Comparison of ENCODE assay signal across 21 cellular contexts in genomic region chr6:32168807-32169206, GRCh38. TPM values are rescaled to one million over a fixed set of nuclear protein-coding genes. Genes with fewer than 3 reads are reported as not detected.
DNase-seq lines count a peak whose midpoint lies in the region; ATAC-seq, FAIRE-seq and TF ChIP-seq lines count a peak whose summit lies in the region.
"Had no signal": no experiment of that assay in that cellular context is flagged by ENCODE, and none has a peak within 500 bp of the region (broad histone marks: within the 10 kb centered on the region; RNA-seq: fewer than 3 reads in every experiment).

No MANE protein-coding gene starts in this region.

- H3K4me3 ChIP-seq in CD8-positive, alpha-beta memory T cell (ENCODE audit: low read length) = no peak overlapping the region
- H3K4me3 ChIP-seq in IMR-90 (ENCODE audit: insufficient read depth, low read depth, low read length) (no peak overlapping the region), endothelial cell of umbilical vein (replicated peaks in 1 of 3; ENCODE audit: insufficient read depth in 1 of 3, low read depth in 1 of 3, low read length in 3 of 3) (no peak overlapping the region), neural progenitor cell (no peak overlapping the region)
- H3K4me3 ChIP-seq: right atrium auricular region, SK-N-MC had no signal

- no peak overlapping the region for H3K4me3 Mint-ChIP-seq in CD8-positive, alpha-beta memory T cell
- H3K4me3 Mint-ChIP-seq in neural progenitor cell = no peak overlapping the region

- no peak overlapping the region for H2BK5ac ChIP-seq in IMR-90 (ENCODE audit: low read depth, low read length, poor library complexity, severe bottlenecking)

- TF ChIP-seq POLR2A in IMR-90 (IDR thresholded peaks at IDR 0.05; ENCODE audit: low read depth, low read length) = no peak
- no peak for TF ChIP-seq POLR2A in endothelial cell of umbilical vein (IDR thresholded peaks at IDR 0.05; ENCODE audit: low read depth, low read length)

- H2AFZ ChIP-seq in IMR-90 (replicated peaks; ENCODE audit: low read length, poor library complexity) (no peak overlapping the region), endothelial cell of umbilical vein (ENCODE audit: low read depth, low read length) (no peak overlapping the region), neural progenitor cell (replicated peaks) (no peak overlapping the region)

- no peak overlapping the region for H4K8ac ChIP-seq in IMR-90 (ENCODE audit: low read depth in 2 of 2, low read length in 2 of 2)

- H4K91ac ChIP-seq in IMR-90 (ENCODE audit: insufficient read depth, low read depth, low read length) = no peak overlapping the region

- peaks cover 9 to 22% (median 19%) of the 10 kb centered on the region in 3 donors for H3K4me1 Mint-ChIP-seq in CD8-positive, alpha-beta memory T cell
- peaks cover 14% of the 10 kb centered on the region for H3K4me1 Mint-ChIP-seq in neural progenitor cell

- H3K9ac ChIP-seq in IMR-90 (ENCODE audit: low read depth, low read length) = no peak overlapping the region
- H3K9ac ChIP-seq in endothelial cell of umbilical vein (replicated peaks; ENCODE audit: extremely low read depth, insufficient read depth, low read length) = no peak overlapping the region
- no peak overlapping the region for H3K9ac ChIP-seq in neural progenitor cell
- H3K9ac ChIP-seq: KMS-11 had no signal

- peaks cover 13% of the 10 kb centered on the region for H3K4me1 ChIP-seq in CD8-positive, alpha-beta memory T cell (ENCODE audit: insufficient read depth, low read length)
- H3K4me1 ChIP-seq in IMR-90 (ENCODE audit: control insufficient read depth, insufficient read depth, low read length) (peaks cover 3% of the 10 kb centered on the region), endothelial cell of umbilical vein (ENCODE audit: control insufficient read depth, extremely low read depth, insufficient read depth, low read length) (no peaks in the 10 kb centered on the region), neural progenitor cell (peaks cover 24% of the 10 kb centered on the region)
- H3K4me1 ChIP-seq: right atrium auricular region had no signal

- H3K36me3 ChIP-seq in CD8-positive, alpha-beta memory T cell (ENCODE audit: insufficient read depth, low read length) = peaks cover 16% of the 10 kb centered on the region
- H3K36me3 ChIP-seq in IMR-90 (ENCODE audit: control insufficient read depth, insufficient read depth, low read length) (peaks cover 54% of the 10 kb centered on the region), endothelial cell of umbilical vein (ENCODE audit: control insufficient read depth in 2 of 2, extremely low read depth in 1 of 2, insufficient read depth in 2 of 2, low read length in 2 of 2) (peaks cover 7 to 21% of the 10 kb centered on the region in 2 experiments), neural progenitor cell (no peaks in the 10 kb centered on the region)

- in situ Hi-C loops in IMR-90 (cut with MboI; ENCODE audit: low sequenced_read_pairs) = no loop called here

- no peak overlapping the region for H3K23ac ChIP-seq in IMR-90 (ENCODE audit: low read depth, low read length)

- H3K56ac ChIP-seq in IMR-90 (ENCODE audit: extremely low read depth, insufficient read depth, low read length) = no peak overlapping the region

- TF ChIP-seq CTCF in IMR-90 (conservative IDR thresholded peaks at IDR 0.05; ENCODE audit: low read depth, low read length) (no peak), endothelial cell of umbilical vein (IDR thresholded peaks at IDR 0.05; ENCODE audit: extremely low read depth in 1 of 2, insufficient read depth in 1 of 2, low read depth in 1 of 2, low read length in 2 of 2) (no peak), neural progenitor cell (IDR thresholded peaks at IDR 0.05) (no peak)

- H3K4me2 ChIP-seq in IMR-90 (ENCODE audit: low read depth, low read length) (no peak overlapping the region), endothelial cell of umbilical vein (ENCODE audit: insufficient read depth, low read length) (no peak overlapping the region), neural progenitor cell (no peak overlapping the region)
- H3K4me2 ChIP-seq: KMS-11 had no signal

- no peak overlapping the region for H2BK120ac ChIP-seq in IMR-90 (ENCODE audit: low read depth, low read length)

- H3K27ac ChIP-seq in CD8-positive, alpha-beta memory T cell (ENCODE audit: low read depth, low read length) = peak overlapping the region; percentile 62
- H3K27ac ChIP-seq in IMR-90 (ENCODE audit: insufficient read depth, low read length) (no peak overlapping the region), endothelial cell of umbilical vein (ENCODE audit: insufficient read depth, low read depth, low read length) (no peak overlapping the region), neural progenitor cell (peak overlapping the region; percentile 47)
- H3K27ac ChIP-seq: KMS-11, right atrium auricular region had no signal

- no peak overlapping the region for H3K18ac ChIP-seq in IMR-90 (ENCODE audit: low read depth, low read length)

- H3K79me1 ChIP-seq in IMR-90 (ENCODE audit: low read depth in 1 of 2, low read length in 2 of 2) = peaks cover 13 to 36% of the 10 kb centered on the region in 2 experiments; a peak in 3 of 4 replicates

- no peaks in the 10 kb centered on the region for H3K27me3 Mint-ChIP-seq in CD8-positive, alpha-beta memory T cell
- peaks cover 2% of the 10 kb centered on the region for H3K27me3 Mint-ChIP-seq in neural progenitor cell (ENCODE audit: insufficient read depth, low read depth)

- no peak overlapping the region for H3K14ac ChIP-seq in IMR-90 (replicated peaks; ENCODE audit: low read depth, low read length)

- H2AK9ac ChIP-seq in IMR-90 (replicated peaks; ENCODE audit: low read depth, low read length, poor library complexity) = no peak overlapping the region

- H2BK20ac ChIP-seq in IMR-90 (ENCODE audit: low read depth, low read length) = no peak overlapping the region

- no peak overlapping the region for H3K4ac ChIP-seq in IMR-90 (ENCODE audit: low read depth, low read length)

- peaks cover 46% of the 10 kb centered on the region for H3F3A ChIP-seq in neural progenitor cell (ENCODE audit: low read depth)

- BruUV-seq in IMR-90 (replicated peaks; lab: Mats Ljungman, UMichigan) (no TSS peak), endothelial cell of umbilical vein (replicated peaks; lab: Mats Ljungman, UMichigan) (TSS peak; percentile 66)

- CTCF ChIA-PET in CD8-positive, alpha-beta memory T cell (lab: Charles Lee) = no interaction called here
- CTCF ChIA-PET in IMR-90 (lab: Yijun Ruan, JAX) = no interaction called here
- CTCF ChIA-PET in endothelial cell of umbilical vein (lab: Charles Lee) = interaction anchor here (0.9 kb wide), 1 partner anchor 14 kb away, joined by 3 read pairs; no protein-coding TSS in a partner anchor

- no peaks in the 10 kb centered on the region for H3K27me3 ChIP-seq in CD8-positive, alpha-beta memory T cell (ENCODE audit: insufficient read depth, low read length, poor library complexity, severe bottlenecking)
- H3K27me3 ChIP-seq in IMR-90 (ENCODE audit: control insufficient read depth, insufficient read depth, low read length) (no peaks in the 10 kb centered on the region), endothelial cell of umbilical vein (ENCODE audit: control insufficient read depth in 2 of 2, insufficient read depth in 2 of 2, low read length in 2 of 2) (no peaks in the 10 kb centered on the region), neural progenitor cell (no peaks in the 10 kb centered on the region)
- H3K27me3 ChIP-seq: right atrium auricular region had no signal

- intact Hi-C loops in IMR-90 (cut with micrococcal nuclease) (no loop called here), endothelial cell of umbilical vein (cut with micrococcal nuclease) (no loop called here)

- DNase-seq in CD8-positive, alpha-beta memory T cell = no peak
- DNase-seq in IMR-90 = peak; percentile 12
- DNase-seq in endothelial cell of umbilical vein (ENCODE audit: low read depth, low spot score) = no peak
- no peak for DNase-seq in neural progenitor cell (ENCODE audit: low spot score)
- DNase-seq in HPDE6-E6E7 (ENCODE audit: extremely low spot score) = no peak
- DNase-seq: activated CD4-positive, alpha-beta T cell treated with anti-CD3 and anti-CD28 coated beads for 4 hours; activated effector memory CD4-positive, alpha-beta T cell treated with anti-CD3 and anti-CD28 coated beads, Interleukin-2, amount 50 U/mL, for 16 hours; caudate nucleus; effector CD4-positive, alpha-beta T cell; mesendoderm; NCI-H1092; NCI-H526 treated with DMSO at 0.1 percent for 48 hours had no signal

- no peaks in the 10 kb centered on the region for H3K9me3 ChIP-seq in CD8-positive, alpha-beta memory T cell (ENCODE audit: low read length)
- H3K9me3 ChIP-seq in IMR-90 (ENCODE audit: control insufficient read depth, insufficient read depth, low read length) = no peaks in the 10 kb centered on the region
- H3K9me3 ChIP-seq in endothelial cell of umbilical vein (replicated peaks; ENCODE audit: control insufficient read depth, insufficient read depth, low read length) = no peaks in the 10 kb centered on the region
- H3K9me3 ChIP-seq in neural progenitor cell (ENCODE audit: low read depth) = no peaks in the 10 kb centered on the region
- H3K9me3 ChIP-seq: right atrium auricular region had no signal

- no peak overlapping the region for H4K5ac ChIP-seq in IMR-90 (ENCODE audit: low read depth, low read length)

- no peaks in the 10 kb centered on the region for H3K9me3 Mint-ChIP-seq in CD8-positive, alpha-beta memory T cell
- H3K9me3 Mint-ChIP-seq in neural progenitor cell = no peaks in the 10 kb centered on the region

- H2AK5ac ChIP-seq in IMR-90 (ENCODE audit: low read depth, low read length) = no peak overlapping the region

- H3K36me3 Mint-ChIP-seq in CD8-positive, alpha-beta memory T cell = peaks cover 0 to 59% (median 14%) of the 10 kb centered on the region in 3 donors
- peaks cover 36% of the 10 kb centered on the region for H3K36me3 Mint-ChIP-seq in neural progenitor cell

- WGBS in IMR-90 (ENCODE audit: extremely low coverage in 2 of 2, insufficient read length in 1 of 2), 2 experiments = no CpG with 5 or more reads among the region's 3 CpGs

- no peak overlapping the region for H2BK15ac ChIP-seq in IMR-90 (ENCODE audit: low read depth, low read length)

- dilution Hi-C loops in IMR-90 (cut with HindIII; ENCODE audit: low sequenced_read_pairs, unreplicated experiment) (no loop called here), endothelial cell of umbilical vein (cut with MboI; ENCODE audit: extremely low pct_ligation_motif_present, low sequenced_read_pairs) (no loop called here)

- ATAC-seq in IMR-90 (ENCODE audit: low read depth) (peak; percentile 49), GM21529 (IDR thresholded peaks at IDR 0.05; ENCODE audit: unreplicated experiment) (no peak), HG03108 (IDR thresholded peaks at IDR 0.05; ENCODE audit: unreplicated experiment) (no peak), HG02870 (IDR thresholded peaks at IDR 0.05; ENCODE audit: unreplicated experiment) (no peak)

- no peak for TF ChIP-seq RAD21 in IMR-90 (IDR thresholded peaks at IDR 0.05; ENCODE audit: low read length)

- FAIRE-seq in endothelial cell of umbilical vein (lab: Jason Lieb, UNC) = no peak
- FAIRE-seq: H1, kidney, urothelium cell line had no signal

- POLR2A ChIA-PET in CD8-positive, alpha-beta memory T cell (lab: Charles Lee) = no interaction called here
- POLR2A ChIA-PET in IMR-90 (lab: Charles Lee; ENCODE audit: unreplicated experiment) = no interaction called here
- POLR2A ChIA-PET in endothelial cell of umbilical vein (lab: Charles Lee) = no interaction called here

- H3K9me1 ChIP-seq in IMR-90 (ENCODE audit: insufficient read depth, low read length) (peaks cover 21% of the 10 kb centered on the region), endothelial cell of umbilical vein (replicated peaks; ENCODE audit: control insufficient read depth, extremely low read depth, insufficient read depth, low read length) (no peaks in the 10 kb centered on the region)

- H4K20me1 ChIP-seq in IMR-90 (ENCODE audit: insufficient read depth, low read length) (no peaks in the 10 kb centered on the region), endothelial cell of umbilical vein (replicated peaks; ENCODE audit: control insufficient read depth, extremely low read depth, insufficient read depth, low read length) (no peaks in the 10 kb centered on the region), neural progenitor cell (ENCODE audit: low read depth) (peaks cover 20% of the 10 kb centered on the region)

- peak overlapping the region in 1 of 8 donors; percentile 57 for H3K27ac Mint-ChIP-seq in CD8-positive, alpha-beta memory T cell
- no peak overlapping the region for H3K27ac Mint-ChIP-seq in neural progenitor cell

- H3K79me2 ChIP-seq in endothelial cell of umbilical vein (ENCODE audit: control insufficient read depth, insufficient read depth, low read length) = no peaks in the 10 kb centered on the region
- H3K79me2 ChIP-seq in neural progenitor cell (ENCODE audit: low read depth) = peaks cover 23% of the 10 kb centered on the region

RNA-seq across cellular contexts. Expression of gene EGFL8, which starts 4.4 kb away (rescaled TPM):
- 1 to 10 TPM; 8.3 to 9.5 TPM for total RNA-seq in CD8-positive, alpha-beta memory T cell
- polyA plus RNA-seq in CD8-positive, alpha-beta memory T cell = not detected
- total RNA-seq in IMR-90 (2012; rRNA removed) (0.18 and 0.28 TPM in 2 replicates), endothelial cell of umbilical vein (12.6 and 13.6 TPM in 2 replicates), neural progenitor cell (ENCODE audit: low replicate concordance) (3.8 and 16.1 TPM in 2 replicates)
- polyA plus RNA-seq in IMR-90 (2012; rRNA removed) (4.7 and 5.7 TPM in 2 replicates), endothelial cell of umbilical vein (9.0 and 9.8 TPM in 2 replicates)
- 0.71 and 1.8 TPM in 2 replicates for polyA plus RNA-seq in IMR-90 (2012; cell fraction: cytosol; rRNA removed)
- polyA plus RNA-seq in IMR-90 (2012; cell fraction: nucleus; rRNA removed; ENCODE audit: low replicate concordance) = 69.1 and 72.4 TPM in 2 replicates
- 1.9 and 2.7 TPM in 2 replicates for polyA plus RNA-seq in endothelial cell of umbilical vein (2011; cell fraction: cytosol; rRNA removed)
- 43.1 and 59.9 TPM in 2 replicates for polyA plus RNA-seq in endothelial cell of umbilical vein (2011; cell fraction: nucleus; rRNA removed)
- 5.2 and 6.2 TPM in 2 replicates for polyA plus RNA-seq in endothelial cell of umbilical vein (2012)
- polyA minus RNA-seq in endothelial cell of umbilical vein = 0.96 and 3.0 TPM in 2 replicates
- 1.7 TPM for polyA minus RNA-seq in endothelial cell of umbilical vein (2011; cell fraction: cytosol; rRNA and poly(A)+ RNA removed)
- polyA minus RNA-seq in endothelial cell of umbilical vein (2011; cell fraction: nucleus; rRNA and poly(A)+ RNA removed) = 3.9 and 4.4 TPM in 2 replicates

RNA-seq across cellular contexts. Expression of gene AGPAT1, which starts 7.1 kb away (rescaled TPM):
- 10 to 100 TPM; 42.5 to 42.6 TPM for total RNA-seq in CD8-positive, alpha-beta memory T cell
- polyA plus RNA-seq in CD8-positive, alpha-beta memory T cell = 23.5 TPM
- total RNA-seq in IMR-90 (2012; rRNA removed) = 27.2 TPM in 2 replicates
- 116 and 126 TPM in 2 replicates for polyA plus RNA-seq in IMR-90 (2012; rRNA removed)
- 104 and 146 TPM in 2 replicates for polyA plus RNA-seq in IMR-90 (2012; cell fraction: cytosol; rRNA removed)
- 76.1 and 123 TPM in 2 replicates for polyA plus RNA-seq in IMR-90 (2012; cell fraction: nucleus; rRNA removed; ENCODE audit: low replicate concordance)
- total RNA-seq in endothelial cell of umbilical vein = 38.4 and 45.1 TPM in 2 replicates
- 132 and 151 TPM in 2 replicates for polyA plus RNA-seq in endothelial cell of umbilical vein
- 82.0 and 86.7 TPM in 2 replicates for polyA plus RNA-seq in endothelial cell of umbilical vein (2011; cell fraction: cytosol; rRNA removed)
- polyA plus RNA-seq in endothelial cell of umbilical vein (2011; cell fraction: nucleus; rRNA removed) = 47.2 and 48.4 TPM in 2 replicates
- polyA plus RNA-seq in endothelial cell of umbilical vein (2012) = 45.3 and 54.1 TPM in 2 replicates
- 103 and 106 TPM in 2 replicates for polyA minus RNA-seq in endothelial cell of umbilical vein
- 66.5 TPM for polyA minus RNA-seq in endothelial cell of umbilical vein (2011; cell fraction: cytosol; rRNA and poly(A)+ RNA removed)
- polyA minus RNA-seq in endothelial cell of umbilical vein (2011; cell fraction: nucleus; rRNA and poly(A)+ RNA removed) = 14.9 and 16.2 TPM in 2 replicates
- 46.9 and 105 TPM in 2 replicates for total RNA-seq in neural progenitor cell (ENCODE audit: low replicate concordance)

RNA-seq across cellular contexts. Expression of gene RNF5, which starts 9.4 kb away (rescaled TPM):
- 10 to 100 TPM; 52.7 to 52.9 TPM for total RNA-seq in CD8-positive, alpha-beta memory T cell
- polyA plus RNA-seq in CD8-positive, alpha-beta memory T cell = 110 TPM
- total RNA-seq in IMR-90 (2012; rRNA removed) = 18.8 and 28.1 TPM in 2 replicates
- 34.1 and 41.4 TPM in 2 replicates for polyA plus RNA-seq in IMR-90 (2012; rRNA removed)
- polyA plus RNA-seq in IMR-90 (2012; cell fraction: cytosol; rRNA removed) = 33.4 and 41.0 TPM in 2 replicates
- polyA plus RNA-seq in IMR-90 (2012; cell fraction: nucleus; rRNA removed; ENCODE audit: low replicate concordance) = 16.1 and 29.7 TPM in 2 replicates
- total RNA-seq in endothelial cell of umbilical vein = 48.0 and 49.2 TPM in 2 replicates
- polyA plus RNA-seq in endothelial cell of umbilical vein = 96.0 and 100 TPM in 2 replicates
- polyA plus RNA-seq in endothelial cell of umbilical vein (2011; cell fraction: cytosol; rRNA removed) = 68.3 and 70.6 TPM in 2 replicates
- 25.0 and 33.5 TPM in 2 replicates for polyA plus RNA-seq in endothelial cell of umbilical vein (2011; cell fraction: nucleus; rRNA removed)
- polyA plus RNA-seq in endothelial cell of umbilical vein (2012) = 49.3 and 51.6 TPM in 2 replicates
- polyA minus RNA-seq in endothelial cell of umbilical vein = 33.7 and 36.1 TPM in 2 replicates
- polyA minus RNA-seq in endothelial cell of umbilical vein (2011; cell fraction: cytosol; rRNA and poly(A)+ RNA removed) = 25.4 TPM
- 4.4 and 9.6 TPM in 2 replicates for polyA minus RNA-seq in endothelial cell of umbilical vein (2011; cell fraction: nucleus; rRNA and poly(A)+ RNA removed)
- 129 and 169 TPM in 2 replicates for total RNA-seq in neural progenitor cell (ENCODE audit: low replicate concordance)

RNA-seq across cellular contexts. Expression of gene PPT2, which starts 14.9 kb away (rescaled TPM):
- 10 to 100 TPM; 18.8 to 19.0 TPM for total RNA-seq in CD8-positive, alpha-beta memory T cell
- polyA plus RNA-seq in CD8-positive, alpha-beta memory T cell = 10.0 TPM
- total RNA-seq in IMR-90 (2012; rRNA removed) (2.2 and 3.2 TPM in 2 replicates), endothelial cell of umbilical vein (27.2 and 27.6 TPM in 2 replicates), neural progenitor cell (ENCODE audit: low replicate concordance) (18.6 and 38.2 TPM in 2 replicates)
- polyA plus RNA-seq in IMR-90 (2012; rRNA removed) (16.2 and 18.7 TPM in 2 replicates), endothelial cell of umbilical vein (44.6 and 47.3 TPM in 2 replicates)
- polyA plus RNA-seq in IMR-90 (2012; cell fraction: cytosol; rRNA removed) = 12.7 and 14.1 TPM in 2 replicates
- 40.2 and 46.8 TPM in 2 replicates for polyA plus RNA-seq in IMR-90 (2012; cell fraction: nucleus; rRNA removed; ENCODE audit: low replicate concordance)
- 27.2 and 31.8 TPM in 2 replicates for polyA plus RNA-seq in endothelial cell of umbilical vein (2011; cell fraction: cytosol; rRNA removed)
- polyA plus RNA-seq in endothelial cell of umbilical vein (2011; cell fraction: nucleus; rRNA removed) = 64.0 and 71.2 TPM in 2 replicates
- polyA plus RNA-seq in endothelial cell of umbilical vein (2012) = 18.1 and 18.9 TPM in 2 replicates
- polyA minus RNA-seq in endothelial cell of umbilical vein = 34.7 and 48.9 TPM in 2 replicates
- polyA minus RNA-seq in endothelial cell of umbilical vein (2011; cell fraction: cytosol; rRNA and poly(A)+ RNA removed) = 26.2 TPM
- polyA minus RNA-seq in endothelial cell of umbilical vein (2011; cell fraction: nucleus; rRNA and poly(A)+ RNA removed) = 20.8 and 23.4 TPM in 2 replicates

RNA-seq across cellular contexts. Expression of gene AGER, which starts 15.2 kb away (rescaled TPM):
- 10 to 100 TPM; 11.9 to 12.5 TPM for total RNA-seq in CD8-positive, alpha-beta memory T cell
- not detected for polyA plus RNA-seq in CD8-positive, alpha-beta memory T cell
- 0.18 and 0.28 TPM in 2 replicates for total RNA-seq in IMR-90 (2012; rRNA removed)
- polyA plus RNA-seq in IMR-90 (2012; rRNA removed) = 4.2 and 4.9 TPM in 2 replicates
- 1.1 and 2.2 TPM in 2 replicates for polyA plus RNA-seq in IMR-90 (2012; cell fraction: cytosol; rRNA removed)
- 30.4 and 52.1 TPM in 2 replicates for polyA plus RNA-seq in IMR-90 (2012; cell fraction: nucleus; rRNA removed; ENCODE audit: low replicate concordance)
- total RNA-seq in endothelial cell of umbilical vein = 12.0 and 18.5 TPM in 2 replicates
- polyA plus RNA-seq in endothelial cell of umbilical vein = 4.6 and 5.1 TPM in 2 replicates
- polyA plus RNA-seq in endothelial cell of umbilical vein (2011; cell fraction: cytosol; rRNA removed) = 1.6 and 2.5 TPM in 2 replicates
- 50.2 and 63.4 TPM in 2 replicates for polyA plus RNA-seq in endothelial cell of umbilical vein (2011; cell fraction: nucleus; rRNA removed)
- polyA plus RNA-seq in endothelial cell of umbilical vein (2012) = 5.0 and 5.9 TPM in 2 replicates
- 1.2 and 2.0 TPM in 2 replicates for polyA minus RNA-seq in endothelial cell of umbilical vein
- 0.72 TPM for polyA minus RNA-seq in endothelial cell of umbilical vein (2011; cell fraction: cytosol; rRNA and poly(A)+ RNA removed)
- 7.6 and 8.2 TPM in 2 replicates for polyA minus RNA-seq in endothelial cell of umbilical vein (2011; cell fraction: nucleus; rRNA and poly(A)+ RNA removed)
- 1.1 and 1.4 TPM in 2 replicates for total RNA-seq in neural progenitor cell (ENCODE audit: low replicate concordance)

Comparison
In these comparisons a context has a peak if more than half of its experiments do, and no peak if none do; other contexts are left out.
1. H3K27ac ChIP-seq: peak in CD8-positive, alpha-beta memory T cell (single experiment) and neural progenitor cell (single experiment); none in IMR-90 (single experiment) and endothelial cell of umbilical vein (single experiment).